Comparison of ENCODE assay signal across 1 cellular context in the genomic region with DNA sequence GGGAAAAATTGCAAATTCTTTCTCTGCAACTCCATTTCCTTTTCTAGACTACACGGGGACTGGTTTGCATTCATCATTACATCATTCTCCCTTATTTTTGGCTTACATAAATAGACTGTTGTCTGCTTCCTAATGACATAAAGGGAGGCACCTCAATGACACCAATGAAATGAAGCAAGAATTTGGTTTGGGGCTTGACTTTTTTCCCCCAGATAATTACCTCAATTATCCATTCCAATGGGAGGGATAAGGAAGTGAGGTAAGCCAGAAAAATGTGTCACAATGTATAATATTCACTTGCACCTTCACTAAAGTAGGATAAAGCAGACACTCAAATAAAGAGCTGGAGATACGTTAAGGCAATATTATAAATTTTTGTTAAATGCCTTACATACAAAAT.
TF ChIP-seq lines count a peak whose summit lies in the region.

No MANE protein-coding gene starts in this region.

TF ChIP-seq in HEK293, 187 proteins besides CTCF, POLR2A, EP300 and RAD21:
- TF ChIP-seq, protein P1, sequence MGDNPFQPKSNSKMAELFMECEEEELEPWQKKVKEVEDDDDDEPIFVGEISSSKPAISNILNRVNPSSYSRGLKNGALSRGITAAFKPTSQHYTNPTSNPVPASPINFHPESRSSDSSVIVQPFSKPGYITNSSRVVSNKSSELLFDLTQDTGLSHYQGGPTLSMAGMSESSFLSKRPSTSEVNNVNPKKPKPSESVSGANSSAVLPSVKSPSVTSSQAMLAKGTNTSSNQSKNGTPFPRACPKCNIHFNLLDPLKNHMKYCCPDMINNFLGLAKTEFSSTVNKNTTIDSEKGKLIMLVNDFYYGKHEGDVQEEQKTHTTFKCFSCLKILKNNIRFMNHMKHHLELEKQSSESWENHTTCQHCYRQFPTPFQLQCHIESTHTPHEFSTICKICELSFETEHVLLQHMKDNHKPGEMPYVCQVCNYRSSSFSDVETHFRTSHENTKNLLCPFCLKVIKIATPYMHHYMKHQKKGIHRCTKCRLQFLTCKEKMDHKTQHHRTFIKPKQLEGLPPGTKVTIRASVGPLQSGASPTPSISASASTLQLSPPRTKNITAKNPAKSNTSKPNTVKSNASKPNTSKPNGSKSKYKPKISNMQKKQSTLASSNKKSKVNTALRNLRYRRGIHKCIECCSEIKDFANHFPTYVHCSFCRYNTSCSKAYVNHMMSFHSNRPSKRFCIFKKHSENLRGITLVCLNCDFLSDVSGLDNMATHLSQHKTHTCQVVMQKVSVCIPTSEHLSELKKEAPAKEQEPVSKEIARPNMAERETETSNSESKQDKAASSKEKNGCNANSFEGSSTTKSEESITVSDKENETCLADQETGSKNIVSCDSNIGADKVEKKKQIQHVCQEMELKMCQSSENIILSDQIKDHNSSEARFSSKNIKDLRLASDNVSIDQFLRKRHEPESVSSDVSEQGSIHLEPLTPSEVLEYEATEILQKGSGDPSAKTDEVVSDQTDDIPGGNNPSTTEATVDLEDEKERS (tag by site-specific recombination; IDR thresholded peaks at IDR 0.05), result no peak
- TF ChIP-seq, protein P2, sequence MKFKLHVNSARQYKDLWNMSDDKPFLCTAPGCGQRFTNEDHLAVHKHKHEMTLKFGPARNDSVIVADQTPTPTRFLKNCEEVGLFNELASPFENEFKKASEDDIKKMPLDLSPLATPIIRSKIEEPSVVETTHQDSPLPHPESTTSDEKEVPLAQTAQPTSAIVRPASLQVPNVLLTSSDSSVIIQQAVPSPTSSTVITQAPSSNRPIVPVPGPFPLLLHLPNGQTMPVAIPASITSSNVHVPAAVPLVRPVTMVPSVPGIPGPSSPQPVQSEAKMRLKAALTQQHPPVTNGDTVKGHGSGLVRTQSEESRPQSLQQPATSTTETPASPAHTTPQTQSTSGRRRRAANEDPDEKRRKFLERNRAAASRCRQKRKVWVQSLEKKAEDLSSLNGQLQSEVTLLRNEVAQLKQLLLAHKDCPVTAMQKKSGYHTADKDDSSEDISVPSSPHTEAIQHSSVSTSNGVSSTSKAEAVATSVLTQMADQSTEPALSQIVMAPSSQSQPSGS (tag by site-specific recombination; IDR thresholded peaks at IDR 0.05; ENCODE audit: low read depth), result peak; percentile 74; the same call in 1 of the 2 replicates
- TF ChIP-seq ZNF335 (tag by site-specific recombination; conservative IDR thresholded peaks at IDR 0.05) (peak; percentile 53), ZNF660 (tag by site-specific recombination; IDR thresholded peaks at IDR 0.05) (peak; percentile 53; the same call in 1 of the 2 replicates), ZNF629 (tag by site-specific recombination; IDR thresholded peaks at IDR 0.05) (peak; percentile 30; the same call in 1 of the 2 replicates), ZNF140 (tag by site-specific recombination; IDR thresholded peaks at IDR 0.05) (no peak)
- TF ChIP-seq, protein P3, sequence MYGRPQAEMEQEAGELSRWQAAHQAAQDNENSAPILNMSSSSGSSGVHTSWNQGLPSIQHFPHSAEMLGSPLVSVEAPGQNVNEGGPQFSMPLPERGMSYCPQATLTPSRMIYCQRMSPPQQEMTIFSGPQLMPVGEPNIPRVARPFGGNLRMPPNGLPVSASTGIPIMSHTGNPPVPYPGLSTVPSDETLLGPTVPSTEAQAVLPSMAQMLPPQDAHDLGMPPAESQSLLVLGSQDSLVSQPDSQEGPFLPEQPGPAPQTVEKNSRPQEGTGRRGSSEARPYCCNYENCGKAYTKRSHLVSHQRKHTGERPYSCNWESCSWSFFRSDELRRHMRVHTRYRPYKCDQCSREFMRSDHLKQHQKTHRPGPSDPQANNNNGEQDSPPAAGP (tag by site-specific recombination; IDR thresholded peaks at IDR 0.05), result no peak
- TF ChIP-seq, protein P4, sequence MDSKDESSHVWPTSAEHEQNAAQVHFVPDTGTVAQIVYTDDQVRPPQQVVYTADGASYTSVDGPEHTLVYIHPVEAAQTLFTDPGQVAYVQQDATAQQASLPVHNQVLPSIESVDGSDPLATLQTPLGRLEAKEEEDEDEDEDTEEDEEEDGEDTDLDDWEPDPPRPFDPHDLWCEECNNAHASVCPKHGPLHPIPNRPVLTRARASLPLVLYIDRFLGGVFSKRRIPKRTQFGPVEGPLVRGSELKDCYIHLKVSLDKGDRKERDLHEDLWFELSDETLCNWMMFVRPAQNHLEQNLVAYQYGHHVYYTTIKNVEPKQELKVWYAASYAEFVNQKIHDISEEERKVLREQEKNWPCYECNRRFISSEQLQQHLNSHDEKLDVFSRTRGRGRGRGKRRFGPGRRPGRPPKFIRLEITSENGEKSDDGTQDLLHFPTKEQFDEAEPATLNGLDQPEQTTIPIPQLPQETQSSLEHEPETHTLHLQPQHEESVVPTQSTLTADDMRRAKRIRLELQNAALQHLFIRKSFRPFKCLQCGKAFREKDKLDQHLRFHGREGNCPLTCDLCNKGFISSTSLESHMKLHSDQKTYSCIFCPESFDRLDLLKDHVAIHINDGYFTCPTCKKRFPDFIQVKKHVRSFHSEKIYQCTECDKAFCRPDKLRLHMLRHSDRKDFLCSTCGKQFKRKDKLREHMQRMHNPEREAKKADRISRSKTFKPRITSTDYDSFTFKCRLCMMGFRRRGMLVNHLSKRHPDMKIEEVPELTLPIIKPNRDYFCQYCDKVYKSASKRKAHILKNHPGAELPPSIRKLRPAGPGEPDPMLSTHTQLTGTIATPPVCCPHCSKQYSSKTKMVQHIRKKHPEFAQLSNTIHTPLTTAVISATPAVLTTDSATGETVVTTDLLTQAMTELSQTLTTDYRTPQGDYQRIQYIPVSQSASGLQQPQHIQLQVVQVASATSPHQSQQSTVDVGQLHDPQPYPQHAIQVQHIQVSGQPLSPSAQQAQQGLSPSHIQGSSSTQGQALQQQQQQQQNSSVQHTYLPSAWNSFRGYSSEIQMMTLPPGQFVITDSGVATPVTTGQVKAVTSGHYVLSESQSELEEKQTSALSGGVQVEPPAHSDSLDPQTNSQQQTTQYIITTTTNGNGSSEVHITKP (tag by site-specific recombination; IDR thresholded peaks at IDR 0.05), result peak; percentile 45; the same call in 1 of the 2 replicates
- TF ChIP-seq, protein P5, sequence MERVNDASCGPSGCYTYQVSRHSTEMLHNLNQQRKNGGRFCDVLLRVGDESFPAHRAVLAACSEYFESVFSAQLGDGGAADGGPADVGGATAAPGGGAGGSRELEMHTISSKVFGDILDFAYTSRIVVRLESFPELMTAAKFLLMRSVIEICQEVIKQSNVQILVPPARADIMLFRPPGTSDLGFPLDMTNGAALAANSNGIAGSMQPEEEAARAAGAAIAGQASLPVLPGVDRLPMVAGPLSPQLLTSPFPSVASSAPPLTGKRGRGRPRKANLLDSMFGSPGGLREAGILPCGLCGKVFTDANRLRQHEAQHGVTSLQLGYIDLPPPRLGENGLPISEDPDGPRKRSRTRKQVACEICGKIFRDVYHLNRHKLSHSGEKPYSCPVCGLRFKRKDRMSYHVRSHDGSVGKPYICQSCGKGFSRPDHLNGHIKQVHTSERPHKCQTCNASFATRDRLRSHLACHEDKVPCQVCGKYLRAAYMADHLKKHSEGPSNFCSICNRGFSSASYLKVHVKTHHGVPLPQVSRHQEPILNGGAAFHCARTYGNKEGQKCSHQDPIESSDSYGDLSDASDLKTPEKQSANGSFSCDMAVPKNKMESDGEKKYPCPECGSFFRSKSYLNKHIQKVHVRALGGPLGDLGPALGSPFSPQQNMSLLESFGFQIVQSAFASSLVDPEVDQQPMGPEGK (tag by site-specific recombination; IDR thresholded peaks at IDR 0.05), result no peak
- TF ChIP-seq, protein P6, sequence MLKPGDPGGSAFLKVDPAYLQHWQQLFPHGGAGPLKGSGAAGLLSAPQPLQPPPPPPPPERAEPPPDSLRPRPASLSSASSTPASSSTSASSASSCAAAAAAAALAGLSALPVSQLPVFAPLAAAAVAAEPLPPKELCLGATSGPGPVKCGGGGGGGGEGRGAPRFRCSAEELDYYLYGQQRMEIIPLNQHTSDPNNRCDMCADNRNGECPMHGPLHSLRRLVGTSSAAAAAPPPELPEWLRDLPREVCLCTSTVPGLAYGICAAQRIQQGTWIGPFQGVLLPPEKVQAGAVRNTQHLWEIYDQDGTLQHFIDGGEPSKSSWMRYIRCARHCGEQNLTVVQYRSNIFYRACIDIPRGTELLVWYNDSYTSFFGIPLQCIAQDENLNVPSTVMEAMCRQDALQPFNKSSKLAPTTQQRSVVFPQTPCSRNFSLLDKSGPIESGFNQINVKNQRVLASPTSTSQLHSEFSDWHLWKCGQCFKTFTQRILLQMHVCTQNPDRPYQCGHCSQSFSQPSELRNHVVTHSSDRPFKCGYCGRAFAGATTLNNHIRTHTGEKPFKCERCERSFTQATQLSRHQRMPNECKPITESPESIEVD (tag by site-specific recombination; IDR thresholded peaks at IDR 0.05), result peak; percentile 54; the same call in 1 of the 2 replicates
